In the genomic region with DNA sequence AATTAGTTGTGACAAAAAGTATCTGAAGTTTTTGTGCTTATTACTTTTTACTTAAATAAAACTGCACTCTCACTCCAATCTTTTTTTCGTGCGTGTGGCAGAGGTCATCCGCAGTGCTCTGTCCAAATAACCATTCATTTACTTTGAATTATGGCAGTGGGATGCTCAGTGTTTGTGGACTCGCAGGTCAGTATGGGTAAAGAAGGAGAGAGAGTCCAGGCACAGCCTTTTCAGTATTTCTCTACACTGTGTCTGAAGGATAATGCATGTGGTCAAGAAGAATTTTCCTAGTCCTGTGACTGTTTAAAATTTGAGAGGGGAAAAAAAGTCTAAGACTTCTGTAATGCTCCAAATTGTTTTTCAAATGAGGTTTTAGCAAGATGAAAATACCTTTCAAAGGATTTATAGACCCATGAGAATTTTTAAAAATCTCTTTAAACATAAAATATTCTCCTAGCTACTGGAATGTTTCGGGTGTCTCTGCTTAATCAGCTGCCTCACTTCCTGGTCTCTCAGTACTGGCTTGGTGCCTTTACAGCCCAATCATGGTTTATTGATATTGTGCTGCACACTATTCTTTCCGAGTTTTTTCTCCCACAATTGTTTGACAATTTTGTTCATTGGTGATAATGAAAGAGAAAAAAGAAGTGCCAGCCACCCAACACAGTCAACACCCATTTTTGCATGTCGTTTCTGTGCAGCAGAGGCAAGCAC, we compare ENCODE assay signal across 1 cellular context.
TF ChIP-seq lines count a peak whose summit lies in the region.

No MANE protein-coding gene starts in this region.

TF ChIP-seq in IMR-90, 13 proteins besides CTCF, POLR2A, EP300 and RAD21 (continued from another document):
- TF ChIP-seq, protein P1, sequence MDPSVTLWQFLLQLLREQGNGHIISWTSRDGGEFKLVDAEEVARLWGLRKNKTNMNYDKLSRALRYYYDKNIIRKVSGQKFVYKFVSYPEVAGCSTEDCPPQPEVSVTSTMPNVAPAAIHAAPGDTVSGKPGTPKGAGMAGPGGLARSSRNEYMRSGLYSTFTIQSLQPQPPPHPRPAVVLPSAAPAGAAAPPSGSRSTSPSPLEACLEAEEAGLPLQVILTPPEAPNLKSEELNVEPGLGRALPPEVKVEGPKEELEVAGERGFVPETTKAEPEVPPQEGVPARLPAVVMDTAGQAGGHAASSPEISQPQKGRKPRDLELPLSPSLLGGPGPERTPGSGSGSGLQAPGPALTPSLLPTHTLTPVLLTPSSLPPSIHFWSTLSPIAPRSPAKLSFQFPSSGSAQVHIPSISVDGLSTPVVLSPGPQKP (IDR thresholded peaks at IDR 0.05; ENCODE audit: borderline replicate concordance, low read depth, low read length), result no peak
